Comparison of ENCODE assay signal across 16 cellular contexts in the genomic region with DNA sequence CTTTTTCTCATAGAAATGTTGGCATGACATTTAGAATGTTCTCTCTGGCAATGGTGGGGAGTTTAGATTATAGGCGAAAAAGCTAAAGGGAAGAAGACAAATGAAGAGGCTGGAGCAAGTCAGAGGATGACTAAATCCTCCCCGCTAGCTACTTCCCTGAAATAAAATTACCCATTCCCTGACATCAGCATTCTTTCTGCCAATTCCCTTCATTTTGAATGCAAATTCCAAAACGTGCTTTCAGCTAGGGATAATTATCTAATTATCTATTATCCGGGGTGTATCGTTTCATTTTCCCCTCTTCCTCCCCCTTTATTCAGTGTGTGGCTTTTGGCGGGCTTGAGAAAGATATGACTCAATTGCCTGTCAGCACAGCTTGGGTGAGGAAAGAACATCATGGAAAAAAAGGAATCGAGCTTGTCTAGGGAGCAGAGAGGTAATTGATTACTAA.
A peak's percentile ranks its signal among the peaks of the same experiment; 100 is the strongest.
DNase-seq lines count a peak whose midpoint lies in the region; ATAC-seq and TF ChIP-seq lines count a peak whose summit lies in the region.
"Had no signal": no experiment of that assay in that cellular context is flagged by ENCODE, and none has a peak within 500 bp of the region (broad histone marks: within the 10 kb centered on the region; RNA-seq: fewer than 3 reads in every experiment).

No MANE protein-coding gene starts in this region.

- no peaks in the 10 kb centered on the region for H3K36me3 ChIP-seq in mucosa of descending colon (ENCODE audit: low read depth)
- H3K36me3 ChIP-seq: lower lobe of right lung had no signal

- intact Hi-C loops in mucosa of descending colon (cut with DNase I, micrococcal nuclease) = no loop called here
- intact Hi-C loops in sciatic nerve (cut with DNase I) = no loop called here

- in situ Hi-C loops in Caki2 (cut with HindIII; ENCODE audit: low pct_unique_long_range_greater_than_20kb, low sequenced_read_pairs) = no loop called here

- H3K9me3 ChIP-seq in mucosa of descending colon = no peaks in the 10 kb centered on the region
- H3K9me3 ChIP-seq: lower lobe of right lung had no signal

- peak; percentile 63 for DNase-seq in Caki2 (ENCODE audit: low read depth)
- DNase-seq in LHCN-M2 (ENCODE audit: low read depth) = peak; percentile 87
- DNase-seq in astrocyte of the hippocampus (ENCODE audit: low read depth, low spot score) = peak; percentile 68
- peak; percentile 82 for DNase-seq in kidney tubule cell (ENCODE audit: low spot score)
- no peak for DNase-seq in mucosa of descending colon
- DNase-seq in sciatic nerve (ENCODE audit: low spot score) = no peak
- DNase-seq: activated CD4-positive, alpha-beta T cell treated with anti-CD3 and anti-CD28 coated beads for 36 hours; lower lobe of right lung; MM.1S; NCI-H345; SHP77 treated with DMSO at 0.1 percent for 48 hours; stimulated activated CD4-positive, alpha-beta T cell treated with anti-CD3 and anti-CD28 coated beads, Interleukin-2, amount 100 ng/mL, for 48 hours; stimulated activated naive CD8-positive, alpha-beta T cell treated with anti-CD3 and anti-CD28 coated beads, Interleukin-15, Interleukin-2, amounts not matched to agents 100 U/mL and 50 U/mL, for 24 hours had no signal

- no peak overlapping the region for H3K4me3 ChIP-seq in mucosa of descending colon
- H3K4me3 ChIP-seq: lower lobe of right lung had no signal

- no peak for TF ChIP-seq CTCF in mucosa of descending colon (IDR thresholded peaks at IDR 0.05)

- no peak for ATAC-seq in GM21381 (IDR thresholded peaks at IDR 0.05; ENCODE audit: unreplicated experiment)
- ATAC-seq in HG03520 (IDR thresholded peaks at IDR 0.05; ENCODE audit: unreplicated experiment) = no peak
- no peak for ATAC-seq in mucosa of descending colon
- ATAC-seq in sciatic nerve = no peak
- ATAC-seq: activated CD4-positive, alpha-beta T cell treated with anti-CD3 and anti-CD28 coated beads for 36 hours; lower lobe of right lung; stimulated activated naive CD8-positive, alpha-beta T cell treated with anti-CD3 and anti-CD28 coated beads, Interleukin-15, Interleukin-2, amounts not matched to agents 100 U/mL and 50 U/mL, for 24 hours had no signal

- H3K4me1 ChIP-seq in mucosa of descending colon (ENCODE audit: low read depth) = no peaks in the 10 kb centered on the region
- H3K4me1 ChIP-seq: lower lobe of right lung, parathyroid adenoma had no signal

Comparison
In these comparisons a context has a peak if more than half of its experiments do, and no peak if none do; other contexts are left out.
1. DNase-seq: peak in Caki2 (single experiment), LHCN-M2 (single experiment), astrocyte of the hippocampus (single experiment) and kidney tubule cell (single experiment); none in mucosa of descending colon (0 of 3) and sciatic nerve (single experiment).